In genomic region chr11:61679893-61680621, GRCh38 we compare ENCODE assay signal across 8 cellular contexts. TPM values are rescaled to one million over a fixed set of nuclear protein-coding genes. Genes with fewer than 3 reads are reported as not detected.
DNase-seq lines count a peak whose midpoint lies in the region; ATAC-seq, FAIRE-seq and TF ChIP-seq lines count a peak whose summit lies in the region.

DAGLA (plus strand) TSS chr11:61680391; CDS start chr11:61720156, 39,765 bp downstream.

- H3K9me3 ChIP-seq in A549 (no peaks in the 10 kb centered on the region), breast epithelium (no peaks in the 10 kb centered on the region)

- ATAC-seq in A549 = peak; percentile 62 to 81
- ATAC-seq in GM18858 (IDR thresholded peaks at IDR 0.05; ENCODE audit: unreplicated experiment) = peak; percentile 60
- no peak for ATAC-seq in HG03354 (IDR thresholded peaks at IDR 0.05; ENCODE audit: poor library complexity, severe bottlenecking, unreplicated experiment)

- TF ChIP-seq EP300 in A549 (IDR thresholded peaks at IDR 0.05) = no peak

- peak; percentile 93 for TF ChIP-seq CTCF in A549 (IDR thresholded peaks at IDR 0.05)
- TF ChIP-seq CTCF in VCaP (conservative IDR thresholded peaks at IDR 0.05) = peak; percentile 97
- peak; percentile 69 to 98 (median 90) for TF ChIP-seq CTCF in breast epithelium (IDR thresholded peaks at IDR 0.05)

- intact Hi-C loops in breast epithelium (cut with DNase I; ENCODE audit: low total_unique reads) = loop anchor here (10.0 kb wide), 1 partner anchor 55 kb away; no protein-coding TSS in a partner anchor

- no peaks in the 10 kb centered on the region for H3K36me3 Mint-ChIP-seq in immature natural killer cell

- FAIRE-seq in A549 (lab: Jason Lieb, UNC) = no peak

- CTCF ChIA-PET in A549 (lab: Yijun Ruan, JAX) = interaction anchor here (0.9 to 2.4 kb wide), 14 partner anchors 8 to 55 kb away, joined by 3 to 23 read pairs (median 5); no protein-coding TSS in a partner anchor

- POLR2A ChIA-PET in A549 (lab: Yijun Ruan, JAX) = no interaction called here

- 8% methylated on average over 16 of the region's 84 CpGs for WGBS in A549 (ENCODE audit: missing lambda C conversion rate)

- peak; percentile 66 to 68 for DNase-seq in A549 (ENCODE audit: low read depth in 1 of 2, low spot score in 1 of 2)
- peak; percentile 72 for DNase-seq in NCI-H1092 (lab: John Stamatoyannopoulos, UW)
- DNase-seq in breast epithelium (ENCODE audit: low spot score in 2 of 2) = peak; percentile 66 to 81
- peak; percentile 80 to 81 (median 80) for DNase-seq in immature natural killer cell
- DNase-seq in stimulated activated CD4-positive, alpha-beta T cell treated with anti-CD3 and anti-CD28 coated beads, Interleukin-12 subunit alpha, Interleukin-12 subunit beta, amount 100 ng/mL, for 24 hours (ENCODE audit: low read depth in 2 of 2) = peak; percentile 59 to 63

- peak within 1 kb of the TSS; percentile 79 for H3K4me2 ChIP-seq in A549

- H3K4me1 ChIP-seq in A549 (peaks cover 29% of the 10 kb centered on the region), breast epithelium (no peaks in the 10 kb centered on the region)

- TF ChIP-seq RAD21 in A549 (conservative IDR thresholded peaks at IDR 0.05 in 1 of 2, IDR thresholded peaks at IDR 0.05 in 1 of 2) = peak; percentile 71 to 75

- H3K4me3 ChIP-seq in A549 (peak within 1 kb of the TSS; percentile 61), breast epithelium (peak within 1 kb of the TSS; percentile 51 to 76 (median 60))

- peak within 1 kb of the TSS; percentile 73 to 96 for H3K27ac ChIP-seq in A549
- H3K27ac ChIP-seq in VCaP = peak within 1 kb of the TSS; percentile 58; the same call in 1 of the 2 replicates
- peak within 1 kb of the TSS; percentile 65 to 79 for H3K27ac ChIP-seq in breast epithelium

- TF ChIP-seq POLR2A in A549 (IDR thresholded peaks at IDR 0.05; ENCODE audit: low read length) (peak; percentile 26), breast epithelium (IDR thresholded peaks at IDR 0.05) (no peak)

- H3K4me1 Mint-ChIP-seq in immature natural killer cell = peaks cover 5 to 16% of the 10 kb centered on the region in 2 donors

- no peaks in the 10 kb centered on the region for H3K9me3 Mint-ChIP-seq in immature natural killer cell

- no peaks in the 10 kb centered on the region for H3K36me3 ChIP-seq in breast epithelium

- H3K27me3 ChIP-seq in breast epithelium = no peaks in the 10 kb centered on the region

- peaks cover 3 to 12% (median 3%) of the 10 kb centered on the region in 3 donors for H3K27me3 Mint-ChIP-seq in immature natural killer cell (ENCODE audit: low read depth in 3 of 3)

- H3K4me3 Mint-ChIP-seq in immature natural killer cell = peak within 1 kb of the TSS; percentile 47 to 77 (median 69)

- H3K27ac Mint-ChIP-seq in immature natural killer cell = peak within 1 kb of the TSS in 2 of 6 donors; percentile 33 to 72

TF ChIP-seq in A549, 52 proteins besides CTCF, POLR2A, EP300 and RAD21 (continues in another document):
- TF ChIP-seq ESRRA (IDR thresholded peaks at IDR 0.05; ENCODE audit: borderline replicate concordance, low read length) (0 out of 2 replicates have a peak, but pooled peaks have one; percentile 40), HMGXB4 (CRISPR knock-in tag; IDR thresholded peaks at IDR 0.05; ENCODE audit: borderline replicate concordance) (no peak), SREBF2 (IDR thresholded peaks at IDR 0.05) (no peak), HOXB5 (CRISPR knock-in tag; IDR thresholded peaks at IDR 0.05) (no peak), USF2 (IDR thresholded peaks at IDR 0.05) (no peak), NFE2L2 (conservative IDR thresholded peaks at IDR 0.05; ENCODE audit: low read length) (no peak), CBX8 (IDR thresholded peaks at IDR 0.05) (no peak), RFX5 (IDR thresholded peaks at IDR 0.05) (no peak), SMC3 (IDR thresholded peaks at IDR 0.05) (peak; percentile 81), MAFK (IDR thresholded peaks at IDR 0.05; ENCODE audit: partially characterized antibody) (no peak), KDM1A (IDR thresholded peaks at IDR 0.05; ENCODE audit: low read depth) (no peak), BCL3 (IDR thresholded peaks at IDR 0.05) (no peak), PHF8 (IDR thresholded peaks at IDR 0.05; ENCODE audit: borderline replicate concordance, low read depth) (no peak; the same call in 1 of the 2 replicates), ZFP36 (IDR thresholded peaks at IDR 0.05; ENCODE audit: borderline replicate concordance, partially characterized antibody) (no peak), ZC3H11A (IDR thresholded peaks at IDR 0.05) (no peak), RARB (CRISPR knock-in tag; IDR thresholded peaks at IDR 0.05) (no peak), MAZ (IDR thresholded peaks at IDR 0.05; ENCODE audit: borderline replicate concordance, low read depth, low read length) (0 out of 2 replicates have a peak, but pooled peaks have one; percentile 75), GATA3 (IDR thresholded peaks at IDR 0.05; ENCODE audit: borderline replicate concordance) (no peak), CEBPB (IDR thresholded peaks at IDR 0.05) (no peak), E2F6 (IDR thresholded peaks at IDR 0.05; ENCODE audit: borderline replicate concordance, low read depth) (no peak), FOSL2 (IDR thresholded peaks at IDR 0.05) (no peak), FOSL2 (CRISPR knock-in tag; IDR thresholded peaks at IDR 0.05) (0 out of 2 replicates have a peak, but pooled peaks have one; percentile 4), KDM5A (IDR thresholded peaks at IDR 0.05) (no peak), CBX2 (IDR thresholded peaks at IDR 0.05; ENCODE audit: borderline replicate concordance, low read depth) (no peak), MAX (IDR thresholded peaks at IDR 0.05) (0 out of 2 replicates have a peak, but pooled peaks have one; percentile 10), NPAS2 (CRISPR knock-in tag; IDR thresholded peaks at IDR 0.05; ENCODE audit: borderline replicate concordance) (no peak), TP53 (CRISPR knock-in tag; IDR thresholded peaks at IDR 0.05) (no peak), JUN (IDR thresholded peaks at IDR 0.05) (peak in 1 of 2 experiments; percentile 33; a peak in 1 of 5 replicates), RNF2 (IDR thresholded peaks at IDR 0.05; ENCODE audit: borderline replicate concordance, low read depth) (no peak), ATOH8 (CRISPR knock-in tag; IDR thresholded peaks at IDR 0.05; ENCODE audit: low read depth) (no peak), HDAC2 (IDR thresholded peaks at IDR 0.05) (no peak)

RNA-seq across cellular contexts. Expression of gene DAGLA, which starts in this region (rescaled TPM):
- polyA plus RNA-seq in A549 (2011; rRNA removed) (0.93 and 1.2 TPM in 2 replicates), A549 (2017; fragmentation: RNase III; extraction: RNeasy Plus Mini Kit Qiagen cat#74134 plus additional on column Dnase treatment) (2.2 to 2.5 TPM (median 2.5 TPM) in 3 replicates), immature natural killer cell (not detected)
- polyA plus RNA-seq in A549 (2012; cell fraction: cytosol; rRNA removed) = 2.3 and 3.7 TPM in 2 replicates
- polyA plus RNA-seq in A549 (2012; cell fraction: nucleus; rRNA removed) = 6.3 and 8.7 TPM in 2 replicates
- polyA minus RNA-seq in A549 (2011; rRNA and poly(A)+ RNA removed) = 2.0 and 2.3 TPM in 2 replicates
- total RNA-seq in breast epithelium = 1 to 10 TPM; 2.4 to 4.5 (median 3.3) TPM

Comparison
In these comparisons a context has a peak if more than half of its experiments do, and no peak if none do; other contexts are left out.
1. Peak in DNase-seq in immature natural killer cell; RNA of the gene not detected or under 1 TPM.